1 cellular context compared by ENCODE assay signal in genomic region chr1:45521413-45522323, GRCh38.
TF ChIP-seq lines count a peak whose summit lies in the region.

Gene PRDX1 (minus strand): TSS chr1:45521884. CDS start chr1:45519043, 2,841 bp downstream.

TF ChIP-seq in K562, 482 proteins besides CTCF, POLR2A, EP300 and RAD21 (continued from another document):
- TF ChIP-seq GABPB2 (CRISPR knock-in tag; conservative IDR thresholded peaks at IDR 0.05) = no peak
- peak; percentile 100 for TF ChIP-seq NFE2 (IDR thresholded peaks at IDR 0.05; ENCODE audit: low read depth)
- no peak for TF ChIP-seq DDX20 (tag; IDR thresholded peaks at IDR 0.05; ENCODE audit: low read depth)
- no peak for TF ChIP-seq GTF3C2 (IDR thresholded peaks at IDR 0.05; ENCODE audit: borderline replicate concordance, extremely low read depth, insufficient read length)
- peak; percentile 72; the same call in 1 of the 2 replicates for TF ChIP-seq HSF4 (CRISPR knock-in tag; IDR thresholded peaks at IDR 0.05; ENCODE audit: borderline replicate concordance)
- TF ChIP-seq ZNF561 (CRISPR knock-in tag; conservative IDR thresholded peaks at IDR 0.05) = no peak
- TF ChIP-seq ZNF655 (CRISPR knock-in tag; IDR thresholded peaks at IDR 0.05) = no peak
TF ChIP-seq in K562: peak in this region for 270.
